2 cellular contexts compared by ENCODE assay signal in genomic region chr2:144469788-144470187, GRCh38.
TF ChIP-seq lines count a peak whose summit lies in the region.

No MANE protein-coding gene starts in this region.

TF ChIP-seq in IMR-90, 13 proteins besides CTCF, POLR2A, EP300 and RAD21:
- TF ChIP-seq CHD1 (IDR thresholded peaks at IDR 0.05; ENCODE audit: low read depth, low read length) (no peak), FOS (IDR thresholded peaks at IDR 0.05; ENCODE audit: low read depth, low read length) (no peak), ELK1 (IDR thresholded peaks at IDR 0.05; ENCODE audit: borderline replicate concordance, low read depth, low read length) (no peak), MXI1 (IDR thresholded peaks at IDR 0.05; ENCODE audit: borderline replicate concordance, low read depth, low read length) (no peak), MAZ (IDR thresholded peaks at IDR 0.05; ENCODE audit: borderline replicate concordance, low read depth, low read length) (no peak), MAFK (IDR thresholded peaks at IDR 0.05; ENCODE audit: low read depth, low read length) (no peak), CEBPB (IDR thresholded peaks at IDR 0.05; ENCODE audit: low read depth, low read length) (no peak), NFE2L2 (IDR thresholded peaks at IDR 0.05; ENCODE audit: low read depth, low read length) (no peak), USF2 (IDR thresholded peaks at IDR 0.05; ENCODE audit: low read depth, low read length) (no peak), RCOR1 (IDR thresholded peaks at IDR 0.05; ENCODE audit: insufficient replicate concordance, low read length) (no peak), RFX5 (IDR thresholded peaks at IDR 0.05; ENCODE audit: low read depth, low read length) (no peak), BHLHE40 (IDR thresholded peaks at IDR 0.05; ENCODE audit: low read depth, low read length) (no peak), SMC3 (IDR thresholded peaks at IDR 0.05; ENCODE audit: low read depth, low read length) (no peak)

TF ChIP-seq in H1, 55 proteins besides CTCF, POLR2A, EP300 and RAD21:
- TF ChIP-seq SRF (IDR thresholded peaks at IDR 0.05; ENCODE audit: low read depth, low read length) (no peak), CREB1 (IDR thresholded peaks at IDR 0.05) (no peak), GTF2F1 (IDR thresholded peaks at IDR 0.05; ENCODE audit: borderline replicate concordance, low read depth, low read length) (no peak), NANOG (IDR thresholded peaks at IDR 0.05; ENCODE audit: insufficient read depth, low read depth, low read length, poor library complexity, severe bottlenecking) (no peak), RBBP5 (IDR thresholded peaks at IDR 0.05; ENCODE audit: borderline replicate concordance, low read depth, low read length) (no peak), HDAC6 (IDR thresholded peaks at IDR 0.05; ENCODE audit: low read depth, low read length) (no peak), TAF1 (IDR thresholded peaks at IDR 0.05; ENCODE audit: low read depth, low read length) (no peak), SP1 (IDR thresholded peaks at IDR 0.05; ENCODE audit: low read depth, low read length) (no peak), E2F6 (IDR thresholded peaks at IDR 0.05) (no peak), KDM5A (IDR thresholded peaks at IDR 0.05; ENCODE audit: low read length) (no peak), RXRA (IDR thresholded peaks at IDR 0.05; ENCODE audit: insufficient read depth, low read depth, low read length) (no peak), ZNF274 (IDR thresholded peaks at IDR 0.05; ENCODE audit: borderline replicate concordance, extremely low read depth, low read length) (no peak)
TF ChIP-seq in H1: peak in this region for 0.
